5 cellular contexts compared by ENCODE assay signal in the genomic region with DNA sequence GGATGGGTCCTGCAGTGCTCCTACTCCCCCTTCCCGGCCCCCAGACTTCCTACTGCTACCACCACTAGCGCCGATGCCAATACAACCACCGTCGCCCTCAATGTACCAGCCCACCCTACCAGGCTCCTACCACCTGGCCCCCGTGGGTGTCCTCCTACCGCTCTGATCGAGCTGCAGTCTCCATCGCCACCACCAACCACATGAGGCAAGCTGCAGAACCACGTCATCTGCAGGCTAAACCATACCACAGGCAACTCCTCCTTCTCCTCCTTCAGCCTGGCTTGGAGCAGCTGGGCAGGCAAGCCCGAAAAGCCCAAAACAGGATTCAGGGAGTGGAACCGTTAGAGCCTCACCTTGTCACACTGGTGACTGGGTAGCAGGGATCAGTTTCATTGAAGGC. TPM values are rescaled to one million over a fixed set of nuclear protein-coding genes. Genes with fewer than 3 reads are reported as not detected.
"Had no signal": no experiment of that assay in that cellular context is flagged by ENCODE, and none has a peak within 500 bp of the region (broad histone marks: within the 10 kb centered on the region; RNA-seq: fewer than 3 reads in every experiment).

No MANE protein-coding gene starts in this region.

RNA-seq across cellular contexts. Expression of gene SPATA31C1, which starts 19.6 kb away (rescaled TPM):
- total RNA-seq: HepG2, HT-29, HT1080, IMR-90 had no signal

RNA-seq across cellular contexts. Expression of gene CDK20, which starts 37.0 kb away (rescaled TPM):
- total RNA-seq: HepG2 had no signal

RNA-seq across cellular contexts. Expression of gene SPATA31E1, which starts 54.7 kb away (rescaled TPM):
- total RNA-seq: HepG2, HT-29, HT1080, IMR-90, K562 had no signal
